31 cellular contexts compared by ENCODE assay signal in genomic region chr6:1946583-1946982, GRCh38.
"Had no signal": no experiment of that assay in that cellular context is flagged by ENCODE, and none has a peak within 500 bp of the region (broad histone marks: within the 10 kb centered on the region; RNA-seq: fewer than 3 reads in every experiment).

No MANE protein-coding gene starts in this region.

- H3K27me3 ChIP-seq: pancreas, stomach, testis, tibial artery, upper lobe of right lung had no signal

- H3K4me3 Mint-ChIP-seq: immature natural killer cell; memory B cell; naive thymus-derived CD4-positive, alpha-beta T cell; nephron; neural crest cell; stimulated activated naive B cell treated with anti-CD40 and anti-IgM and Interleukin-4, amounts not matched to agents 10 μg/mL and 1 μg/mL and 100 μg/mL, for 72 hours had no signal

- H3K27me3 Mint-ChIP-seq: memory B cell; naive thymus-derived CD4-positive, alpha-beta T cell; stimulated activated naive B cell treated with anti-CD40 and anti-IgM and Interleukin-4, amounts not matched to agents 10 μg/mL and 1 μg/mL and 100 μg/mL, for 72 hours had no signal

- H3K36me3 ChIP-seq: left ventricle myocardium inferior, pancreas, prostate gland, tibial artery, upper lobe of right lung had no signal

- H3K27ac ChIP-seq: left ventricle myocardium inferior, pancreas, prostate gland, skin epidermis, stomach, testis, tibial artery, upper lobe of right lung had no signal

- ATAC-seq: mucosa of descending colon; naive thymus-derived CD4-positive, alpha-beta T cell; pancreas; right cardiac atrium; sciatic nerve; stimulated activated naive B cell treated with anti-CD40 and anti-IgM and Interleukin-4, amounts not matched to agents 10 μg/mL and 1 μg/mL and 100 μg/mL, for 72 hours; stimulated activated naive CD8-positive, alpha-beta T cell treated with anti-CD3 and anti-CD28 coated beads, Interleukin-15, Interleukin-2, amounts not matched to agents 100 U/mL and 50 U/mL, for 24 hours; upper lobe of right lung had no signal

- H3K4me3 ChIP-seq: left ventricle myocardium inferior, lung, mucosa of descending colon, pancreas, prostate gland, skin epidermis, stomach, testis, tibial artery, upper lobe of right lung had no signal

- DNase-seq: hypothalamus; immature natural killer cell; left ventricle myocardium inferior; midbrain; mucosa of descending colon; naive thymus-derived CD4-positive, alpha-beta T cell; nucleus accumbens; pancreas; posterior cingulate gyrus; retina; right cardiac atrium; stimulated activated CD4-positive, alpha-beta T cell treated with anti-CD3 and anti-CD28 coated beads, Interleukin-12 subunit alpha, Interleukin-12 subunit beta, amount 100 ng/mL, for 4 hours; stimulated activated CD4-positive, alpha-beta T cell treated with anti-CD3 and anti-CD28 coated beads, Interleukin-15, amount 100 ng/mL, for 24 hours; stimulated activated CD4-positive, alpha-beta T cell treated with anti-CD3 and anti-CD28 coated beads, Interleukin-2, amount 100 ng/mL, for 24 hours; stimulated activated CD4-positive, alpha-beta T cell treated with anti-CD3 and anti-CD28 coated beads, Interleukin-4, amount 100 ng/mL, for 1 hour; stimulated activated naive B cell treated with anti-CD40 and anti-IgM and Interleukin-4, amounts not matched to agents 10 μg/mL and 1 μg/mL and 100 μg/mL, for 72 hours; stimulated activated naive CD8-positive, alpha-beta T cell treated with anti-CD3 and anti-CD28 coated beads, Interleukin-15, Interleukin-2, amounts not matched to agents 100 U/mL and 50 U/mL, for 24 hours; stomach; testis; tibial artery; trophoblast cell; upper lobe of right lung had no signal

- H3K4me1 ChIP-seq: left ventricle myocardium inferior, pancreas, prostate gland, stomach, testis, tibial artery, upper lobe of right lung had no signal

- H3K27ac Mint-ChIP-seq: immature natural killer cell; memory B cell; naive thymus-derived CD4-positive, alpha-beta T cell; nephron; stimulated activated naive B cell treated with anti-CD40 and anti-IgM and Interleukin-4, amounts not matched to agents 10 μg/mL and 1 μg/mL and 100 μg/mL, for 72 hours had no signal

- H3K9me3 ChIP-seq: left ventricle myocardium inferior, mucosa of descending colon, pancreas, prostate gland, stomach, testis, tibial artery, upper lobe of right lung had no signal

- FAIRE-seq: islet of Langerhans, pancreas, urothelium cell line had no signal

- H3K4me1 Mint-ChIP-seq: memory B cell; nephron; neural crest cell; stimulated activated naive B cell treated with anti-CD40 and anti-IgM and Interleukin-4, amounts not matched to agents 10 μg/mL and 1 μg/mL and 100 μg/mL, for 72 hours had no signal
